ENCODE assay signal across 15 cellular contexts in genomic region chr10:109919224-109919623, GRCh38.
"Had no signal": no experiment of that assay in that cellular context is flagged by ENCODE, and none has a peak within 500 bp of the region (broad histone marks: within the 10 kb centered on the region; RNA-seq: fewer than 3 reads in every experiment).

No MANE protein-coding gene starts in this region.

- H3K27me3 Mint-ChIP-seq: activated naive CD4-positive, alpha-beta T cell treated with anti-CD3 and anti-CD28 coated beads, Interleukin-2, amount 50 U/mL, for 24 hours; naive thymus-derived CD8-positive, alpha-beta T cell; stimulated activated naive B cell treated with anti-CD40 and anti-IgM and Interleukin-4, amounts not matched to agents 10 μg/mL and 1 μg/mL and 100 μg/mL, for 72 hours had no signal

- DNase-seq: activated CD4-positive, alpha-beta T cell treated with anti-CD3 and anti-CD28 coated beads for 48 hours; brain microvascular endothelial cell; dorsolateral prefrontal cortex; foreskin melanocyte; head of caudate nucleus; naive thymus-derived CD8-positive, alpha-beta T cell; psoas muscle; right lobe of liver; spleen; stimulated activated CD4-positive, alpha-beta T cell treated with anti-CD3 and anti-CD28 coated beads, Interleukin-1b, Interleukin-23, amount 100 ng/mL, for 48 hours; stimulated activated naive B cell treated with anti-CD40 and anti-IgM and Interleukin-4, amounts not matched to agents 10 μg/mL and 1 μg/mL and 100 μg/mL, for 72 hours; upper lobe of left lung; WERI-Rb-1 had no signal

- H3K27ac Mint-ChIP-seq: stimulated activated naive B cell treated with anti-CD40 and anti-IgM and Interleukin-4, amounts not matched to agents 10 μg/mL and 1 μg/mL and 100 μg/mL, for 72 hours had no signal

- ATAC-seq: psoas muscle; right lobe of liver; stimulated activated naive B cell treated with anti-CD40 and anti-IgM and Interleukin-4, amounts not matched to agents 10 μg/mL and 1 μg/mL and 100 μg/mL, for 72 hours had no signal

- H3K9me3 Mint-ChIP-seq: activated naive CD4-positive, alpha-beta T cell treated with anti-CD3 and anti-CD28 coated beads, Interleukin-2, amount 50 U/mL, for 24 hours; naive thymus-derived CD8-positive, alpha-beta T cell had no signal

- H3K27me3 ChIP-seq: brain microvascular endothelial cell, dorsolateral prefrontal cortex, right lobe of liver, spleen, suprapubic skin, upper lobe of left lung had no signal

- H3K9me3 ChIP-seq: psoas muscle, right lobe of liver, spleen, suprapubic skin, upper lobe of left lung had no signal

- H3K4me3 ChIP-seq: dorsolateral prefrontal cortex, psoas muscle, right lobe of liver, spleen, suprapubic skin, upper lobe of left lung had no signal

- H3K4me3 Mint-ChIP-seq: stimulated activated naive B cell treated with anti-CD40 and anti-IgM and Interleukin-4, amounts not matched to agents 10 μg/mL and 1 μg/mL and 100 μg/mL, for 72 hours had no signal

- H3K36me3 ChIP-seq: brain microvascular endothelial cell, right lobe of liver, suprapubic skin, upper lobe of left lung had no signal

- H3K27ac ChIP-seq: brain microvascular endothelial cell, dorsolateral prefrontal cortex, psoas muscle, right lobe of liver, suprapubic skin, upper lobe of left lung, WERI-Rb-1 had no signal
